In the genomic region with DNA sequence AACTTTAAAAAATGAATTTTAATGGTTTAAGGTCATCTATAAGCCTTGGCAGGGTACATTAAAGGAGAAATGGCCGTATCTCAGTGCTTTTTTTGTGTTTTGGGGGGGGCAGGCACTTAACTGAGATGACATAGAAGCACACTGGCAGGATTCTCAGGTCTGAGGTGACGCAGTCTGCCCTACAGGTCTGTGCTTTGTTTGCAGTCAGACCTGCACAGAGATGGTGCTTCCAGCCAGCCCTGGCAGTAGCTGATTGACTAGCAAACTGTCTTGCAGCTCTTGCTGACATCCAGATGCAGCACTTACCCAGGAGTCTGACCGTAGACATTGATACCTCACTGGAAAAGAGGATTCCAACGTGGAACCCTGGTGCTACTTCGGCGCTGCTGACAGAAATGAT, we compare ENCODE assay signal across 30 cellular contexts.
"Had no signal": no experiment of that assay in that cellular context is flagged by ENCODE, and none has a peak within 500 bp of the region (broad histone marks: within the 10 kb centered on the region; RNA-seq: fewer than 3 reads in every experiment).

No MANE protein-coding gene starts in this region.

- H3K27ac ChIP-seq: breast epithelium, cardiac muscle cell, colonic mucosa, WERI-Rb-1 had no signal

- H3K27me3 ChIP-seq: ascending aorta, breast epithelium, colonic mucosa had no signal

- H3K4me3 ChIP-seq: breast epithelium, cardiac muscle cell, colonic mucosa had no signal

- H3K36me3 Mint-ChIP-seq: activated naive CD4-positive, alpha-beta T cell treated with anti-CD3 and anti-CD28 coated beads, Interleukin-2, amount 10 ng/mL, durations not matched to agents 7 days and 5 days; activated naive CD4-positive, alpha-beta T cell treated with anti-CD3 and anti-CD28 coated beads, Interleukin-2, amount 50 U/mL, for 72 hours; activated naive CD8-positive, alpha-beta T cell treated with anti-CD3 and anti-CD28 coated beads, Interleukin-2, amount 10 ng/mL, durations not matched to agents 7 days and 5 days; brain had no signal

- H3K9me3 Mint-ChIP-seq: activated CD4-positive, alpha-beta memory T cell treated with anti-CD3 and anti-CD28 coated beads, Interleukin-2, amount 10 ng/mL, durations not matched to agents 7 days and 5 days; activated CD4-positive, alpha-beta T cell treated with anti-CD3 and anti-CD28 coated beads, Interleukin-2, amount 10 ng/mL, durations not matched to agents 7 days and 5 days; activated naive CD4-positive, alpha-beta T cell treated with anti-CD3 and anti-CD28 coated beads, Interleukin-2, amount 10 ng/mL, durations not matched to agents 7 days and 5 days; activated naive CD4-positive, alpha-beta T cell treated with anti-CD3 and anti-CD28 coated beads, Interleukin-2, amount 50 U/mL, for 72 hours; activated naive CD8-positive, alpha-beta T cell treated with anti-CD3 and anti-CD28 coated beads, Interleukin-2, amount 10 ng/mL, durations not matched to agents 7 days and 5 days; activated T-cell treated with anti-CD3 and anti-CD28 coated beads, Interleukin-2, amount 50 U/mL, for 24 hours; activated T-cell treated with anti-CD3 and anti-CD28 coated beads, Interleukin-2, amount 50 U/mL, for 72 hours; brain; endodermal cell; T-helper 2 cell treated with Interferon-gamma antibody and Interleukin-4, amounts not matched to agents 5 μg/mL and 100 μg/mL, for 36 hours had no signal

- H3K36me3 ChIP-seq: ascending aorta, breast epithelium, cardiac muscle cell, colonic mucosa, WERI-Rb-1 had no signal

- H3K27ac Mint-ChIP-seq: activated CD4-positive, alpha-beta memory T cell treated with anti-CD3 and anti-CD28 coated beads, Interleukin-2, amount 10 ng/mL, durations not matched to agents 7 days and 5 days; activated CD4-positive, alpha-beta T cell treated with anti-CD3 and anti-CD28 coated beads for 36 hours; activated CD4-positive, alpha-beta T cell treated with anti-CD3 and anti-CD28 coated beads, Interleukin-2, amount 10 ng/mL, durations not matched to agents 7 days and 5 days; activated naive CD4-positive, alpha-beta T cell treated with anti-CD3 and anti-CD28 coated beads, Interleukin-2, amount 10 ng/mL, durations not matched to agents 7 days and 5 days; activated naive CD4-positive, alpha-beta T cell treated with anti-CD3 and anti-CD28 coated beads, Interleukin-2, amount 50 U/mL, for 72 hours; activated naive CD8-positive, alpha-beta T cell treated with anti-CD3 and anti-CD28 coated beads, Interleukin-2, amount 10 ng/mL, durations not matched to agents 7 days and 5 days; activated T-cell treated with anti-CD3 and anti-CD28 coated beads, Interleukin-2, amount 50 U/mL, for 24 hours; activated T-cell treated with anti-CD3 and anti-CD28 coated beads, Interleukin-2, amount 50 U/mL, for 72 hours; brain; endodermal cell; T-helper 17 cell; T-helper 2 cell treated with Interferon-gamma antibody and Interleukin-4, amounts not matched to agents 5 μg/mL and 100 μg/mL, for 36 hours had no signal

- DNase-seq: activated CD4-positive, alpha-beta memory T cell treated with anti-CD3 and anti-CD28 coated beads, Interleukin-2, amount 10 ng/mL, durations not matched to agents 7 days and 5 days; activated CD4-positive, alpha-beta T cell treated with anti-CD3 and anti-CD28 coated beads for 36 hours; activated CD4-positive, alpha-beta T cell treated with anti-CD3 and anti-CD28 coated beads, Interleukin-2, amount 10 ng/mL, durations not matched to agents 7 days and 5 days; activated CD4-positive, alpha-beta T cell treated with anti-CD3 and anti-CD28 coated beads, Interleukin-2, amount 50 U/mL, for 4 hours; activated CD4-positive, CD25-positive, alpha-beta regulatory T cell; activated CD4-positive, CD25-positive, alpha-beta regulatory T cell treated with anti-CD3 and anti-CD28 coated beads, Interleukin-2, amount 50 U/mL, for 72 hours; activated CD8-positive, alpha-beta memory T cell treated with anti-CD3 and anti-CD28 coated beads, Interleukin-2, amount 50 U/mL, for 48 hours; activated gamma-delta T cell; activated naive CD4-positive, alpha-beta T cell; activated naive CD4-positive, alpha-beta T cell treated with anti-CD3 and anti-CD28 coated beads, Interleukin-2, amount 10 ng/mL, durations not matched to agents 7 days and 5 days; activated naive CD8-positive, alpha-beta T cell treated with anti-CD3 and anti-CD28 coated beads, Interleukin-2, amount 10 ng/mL, durations not matched to agents 7 days and 5 days; activated T-cell treated with anti-CD3 and anti-CD28 coated beads for 4 hours; activated T-cell treated with anti-CD3 and anti-CD28 coated beads, Interleukin-2, amount 50 U/mL, for 24 hours; activated T-cell treated with anti-CD3 and anti-CD28 coated beads, Interleukin-2, amount 50 U/mL, for 72 hours; central memory CD4-positive, alpha-beta T cell; cerebellar nuclear complex; colonic mucosa; effector memory CD4-positive, alpha-beta T cell; endodermal cell; head of caudate nucleus; T-helper 17 cell; T1000; WERI-Rb-1 had no signal

- H3K9me3 ChIP-seq: ascending aorta, breast epithelium, colonic mucosa had no signal

- H3K4me1 ChIP-seq: breast epithelium, colonic mucosa had no signal

- H3K27me3 Mint-ChIP-seq: activated CD4-positive, alpha-beta memory T cell treated with anti-CD3 and anti-CD28 coated beads, Interleukin-2, amount 10 ng/mL, durations not matched to agents 7 days and 5 days; activated CD4-positive, alpha-beta T cell treated with anti-CD3 and anti-CD28 coated beads for 36 hours; activated naive CD4-positive, alpha-beta T cell treated with anti-CD3 and anti-CD28 coated beads, Interleukin-2, amount 10 ng/mL, durations not matched to agents 7 days and 5 days; activated naive CD8-positive, alpha-beta T cell treated with anti-CD3 and anti-CD28 coated beads, Interleukin-2, amount 10 ng/mL, durations not matched to agents 7 days and 5 days; activated T-cell treated with anti-CD3 and anti-CD28 coated beads, Interleukin-2, amount 50 U/mL, for 24 hours; T-helper 17 cell had no signal

- ATAC-seq: activated CD4-positive, alpha-beta T cell treated with anti-CD3 and anti-CD28 coated beads for 36 hours; activated naive CD4-positive, alpha-beta T cell treated with anti-CD3 and anti-CD28 coated beads, Interleukin-2, amount 50 U/mL, for 72 hours; activated T-cell treated with anti-CD3 and anti-CD28 coated beads, Interleukin-2, amount 50 U/mL, for 72 hours; esophagus mucosa; T-helper 17 cell had no signal

- H3K4me1 Mint-ChIP-seq: activated CD4-positive, alpha-beta memory T cell treated with anti-CD3 and anti-CD28 coated beads, Interleukin-2, amount 10 ng/mL, durations not matched to agents 7 days and 5 days; activated CD4-positive, alpha-beta T cell treated with anti-CD3 and anti-CD28 coated beads for 36 hours; activated CD4-positive, alpha-beta T cell treated with anti-CD3 and anti-CD28 coated beads, Interleukin-2, amount 10 ng/mL, durations not matched to agents 7 days and 5 days; activated naive CD4-positive, alpha-beta T cell treated with anti-CD3 and anti-CD28 coated beads, Interleukin-2, amount 10 ng/mL, durations not matched to agents 7 days and 5 days; endodermal cell had no signal

- H3K4me3 Mint-ChIP-seq: activated CD4-positive, alpha-beta memory T cell treated with anti-CD3 and anti-CD28 coated beads, Interleukin-2, amount 10 ng/mL, durations not matched to agents 7 days and 5 days; activated CD4-positive, alpha-beta T cell treated with anti-CD3 and anti-CD28 coated beads for 36 hours; activated CD4-positive, alpha-beta T cell treated with anti-CD3 and anti-CD28 coated beads, Interleukin-2, amount 10 ng/mL, durations not matched to agents 7 days and 5 days; activated naive CD4-positive, alpha-beta T cell treated with anti-CD3 and anti-CD28 coated beads, Interleukin-2, amount 10 ng/mL, durations not matched to agents 7 days and 5 days; activated naive CD8-positive, alpha-beta T cell treated with anti-CD3 and anti-CD28 coated beads, Interleukin-2, amount 10 ng/mL, durations not matched to agents 7 days and 5 days; activated T-cell treated with anti-CD3 and anti-CD28 coated beads, Interleukin-2, amount 50 U/mL, for 24 hours; activated T-cell treated with anti-CD3 and anti-CD28 coated beads, Interleukin-2, amount 50 U/mL, for 72 hours; brain; endodermal cell; T-helper 17 cell; T-helper 2 cell treated with Interferon-gamma antibody and Interleukin-4, amounts not matched to agents 5 μg/mL and 100 μg/mL, for 36 hours had no signal
